Comparison of ENCODE assay signal across 1 cellular context in the genomic region with DNA sequence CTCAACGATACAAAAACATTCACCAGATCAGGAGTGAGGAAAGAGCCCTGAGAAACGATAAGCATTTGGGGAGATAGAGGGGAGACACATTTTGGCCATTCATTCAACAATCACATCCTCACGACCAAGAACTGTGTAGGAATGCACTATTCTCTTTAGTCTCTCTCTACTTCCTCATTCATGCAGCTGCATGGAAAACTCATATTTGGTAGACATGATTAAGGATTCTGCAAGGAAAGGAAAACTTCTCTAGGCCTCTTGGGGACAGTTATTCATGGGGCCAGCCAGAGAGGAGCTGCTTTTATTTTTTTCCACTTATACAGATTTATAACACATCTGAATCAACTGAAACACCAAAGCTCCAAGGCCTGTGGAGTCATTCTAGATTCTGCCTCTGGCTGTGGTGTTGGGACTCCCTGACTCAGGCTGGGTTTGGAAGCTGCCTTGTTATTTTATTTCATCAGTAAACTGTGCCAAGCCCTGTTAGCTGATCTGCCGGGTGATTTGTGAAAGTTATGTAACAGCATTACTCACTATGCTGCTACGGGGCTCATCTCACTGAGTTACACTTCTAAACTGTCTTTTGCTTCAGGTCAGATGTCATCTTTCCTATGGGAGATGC.
TF ChIP-seq lines count a peak whose summit lies in the region.

No MANE protein-coding gene starts in this region.

TF ChIP-seq in GM23338, 12 proteins besides CTCF, POLR2A, EP300 and RAD21 (continued from another document):
- TF ChIP-seq, protein P1, sequence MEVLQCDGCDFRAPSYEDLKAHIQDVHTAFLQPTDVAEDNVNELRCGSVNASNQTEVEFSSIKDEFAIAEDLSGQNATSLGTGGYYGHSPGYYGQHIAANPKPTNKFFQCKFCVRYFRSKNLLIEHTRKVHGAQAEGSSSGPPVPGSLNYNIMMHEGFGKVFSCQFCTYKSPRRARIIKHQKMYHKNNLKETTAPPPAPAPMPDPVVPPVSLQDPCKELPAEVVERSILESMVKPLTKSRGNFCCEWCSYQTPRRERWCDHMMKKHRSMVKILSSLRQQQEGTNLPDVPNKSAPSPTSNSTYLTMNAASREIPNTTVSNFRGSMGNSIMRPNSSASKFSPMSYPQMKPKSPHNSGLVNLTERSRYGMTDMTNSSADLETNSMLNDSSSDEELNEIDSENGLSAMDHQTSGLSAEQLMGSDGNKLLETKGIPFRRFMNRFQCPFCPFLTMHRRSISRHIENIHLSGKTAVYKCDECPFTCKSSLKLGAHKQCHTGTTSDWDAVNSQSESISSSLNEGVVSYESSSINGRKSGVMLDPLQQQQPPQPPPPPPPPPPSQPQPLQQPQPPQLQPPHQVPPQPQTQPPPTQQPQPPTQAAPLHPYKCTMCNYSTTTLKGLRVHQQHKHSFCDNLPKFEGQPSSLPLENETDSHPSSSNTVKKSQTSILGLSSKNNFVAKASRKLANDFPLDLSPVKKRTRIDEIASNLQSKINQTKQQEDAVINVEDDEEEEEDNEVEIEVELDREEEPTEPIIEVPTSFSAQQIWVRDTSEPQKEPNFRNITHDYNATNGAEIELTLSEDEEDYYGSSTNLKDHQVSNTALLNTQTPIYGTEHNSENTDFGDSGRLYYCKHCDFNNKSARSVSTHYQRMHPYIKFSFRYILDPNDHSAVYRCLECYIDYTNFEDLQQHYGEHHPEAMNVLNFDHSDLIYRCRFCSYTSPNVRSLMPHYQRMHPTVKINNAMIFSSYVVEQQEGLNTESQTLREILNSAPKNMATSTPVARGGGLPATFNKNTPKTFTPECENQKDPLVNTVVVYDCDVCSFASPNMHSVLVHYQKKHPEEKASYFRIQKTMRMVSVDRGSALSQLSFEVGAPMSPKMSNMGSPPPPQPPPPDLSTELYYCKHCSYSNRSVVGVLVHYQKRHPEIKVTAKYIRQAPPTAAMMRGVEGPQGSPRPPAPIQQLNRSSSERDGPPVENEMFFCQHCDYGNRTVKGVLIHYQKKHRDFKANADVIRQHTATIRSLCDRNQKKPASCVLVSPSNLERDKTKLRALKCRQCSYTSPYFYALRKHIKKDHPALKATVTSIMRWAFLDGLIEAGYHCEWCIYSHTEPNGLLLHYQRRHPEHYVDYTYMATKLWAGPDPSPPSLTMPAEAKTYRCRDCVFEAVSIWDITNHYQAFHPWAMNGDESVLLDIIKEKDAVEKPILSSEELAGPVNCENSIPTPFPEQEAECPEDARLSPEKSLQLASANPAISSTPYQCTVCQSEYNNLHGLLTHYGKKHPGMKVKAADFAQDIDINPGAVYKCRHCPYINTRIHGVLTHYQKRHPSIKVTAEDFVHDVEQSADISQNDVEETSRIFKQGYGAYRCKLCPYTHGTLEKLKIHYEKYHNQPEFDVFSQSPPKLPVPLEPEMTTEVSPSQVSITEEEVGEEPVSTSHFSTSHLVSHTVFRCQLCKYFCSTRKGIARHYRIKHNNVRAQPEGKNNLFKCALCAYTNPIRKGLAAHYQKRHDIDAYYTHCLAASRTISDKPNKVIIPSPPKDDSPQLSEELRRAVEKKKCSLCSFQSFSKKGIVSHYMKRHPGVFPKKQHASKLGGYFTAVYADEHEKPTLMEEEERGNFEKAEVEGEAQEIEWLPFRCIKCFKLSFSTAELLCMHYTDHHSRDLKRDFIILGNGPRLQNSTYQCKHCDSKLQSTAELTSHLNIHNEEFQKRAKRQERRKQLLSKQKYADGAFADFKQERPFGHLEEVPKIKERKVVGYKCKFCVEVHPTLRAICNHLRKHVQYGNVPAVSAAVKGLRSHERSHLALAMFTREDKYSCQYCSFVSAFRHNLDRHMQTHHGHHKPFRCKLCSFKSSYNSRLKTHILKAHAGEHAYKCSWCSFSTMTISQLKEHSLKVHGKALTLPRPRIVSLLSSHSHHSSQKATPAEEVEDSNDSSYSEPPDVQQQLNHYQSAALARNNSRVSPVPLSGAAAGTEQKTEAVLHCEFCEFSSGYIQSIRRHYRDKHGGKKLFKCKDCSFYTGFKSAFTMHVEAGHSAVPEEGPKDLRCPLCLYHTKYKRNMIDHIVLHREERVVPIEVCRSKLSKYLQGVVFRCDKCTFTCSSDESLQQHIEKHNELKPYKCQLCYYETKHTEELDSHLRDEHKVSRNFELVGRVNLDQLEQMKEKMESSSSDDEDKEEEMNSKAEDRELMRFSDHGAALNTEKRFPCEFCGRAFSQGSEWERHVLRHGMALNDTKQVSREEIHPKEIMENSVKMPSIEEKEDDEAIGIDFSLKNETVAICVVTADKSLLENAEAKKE (CRISPR knock-in tag; IDR thresholded peaks at IDR 0.05), result no peak
- no peak for TF ChIP-seq ZNF331 (CRISPR knock-in tag; IDR thresholded peaks at IDR 0.05; ENCODE audit: low read depth)
- TF ChIP-seq, protein P2, sequence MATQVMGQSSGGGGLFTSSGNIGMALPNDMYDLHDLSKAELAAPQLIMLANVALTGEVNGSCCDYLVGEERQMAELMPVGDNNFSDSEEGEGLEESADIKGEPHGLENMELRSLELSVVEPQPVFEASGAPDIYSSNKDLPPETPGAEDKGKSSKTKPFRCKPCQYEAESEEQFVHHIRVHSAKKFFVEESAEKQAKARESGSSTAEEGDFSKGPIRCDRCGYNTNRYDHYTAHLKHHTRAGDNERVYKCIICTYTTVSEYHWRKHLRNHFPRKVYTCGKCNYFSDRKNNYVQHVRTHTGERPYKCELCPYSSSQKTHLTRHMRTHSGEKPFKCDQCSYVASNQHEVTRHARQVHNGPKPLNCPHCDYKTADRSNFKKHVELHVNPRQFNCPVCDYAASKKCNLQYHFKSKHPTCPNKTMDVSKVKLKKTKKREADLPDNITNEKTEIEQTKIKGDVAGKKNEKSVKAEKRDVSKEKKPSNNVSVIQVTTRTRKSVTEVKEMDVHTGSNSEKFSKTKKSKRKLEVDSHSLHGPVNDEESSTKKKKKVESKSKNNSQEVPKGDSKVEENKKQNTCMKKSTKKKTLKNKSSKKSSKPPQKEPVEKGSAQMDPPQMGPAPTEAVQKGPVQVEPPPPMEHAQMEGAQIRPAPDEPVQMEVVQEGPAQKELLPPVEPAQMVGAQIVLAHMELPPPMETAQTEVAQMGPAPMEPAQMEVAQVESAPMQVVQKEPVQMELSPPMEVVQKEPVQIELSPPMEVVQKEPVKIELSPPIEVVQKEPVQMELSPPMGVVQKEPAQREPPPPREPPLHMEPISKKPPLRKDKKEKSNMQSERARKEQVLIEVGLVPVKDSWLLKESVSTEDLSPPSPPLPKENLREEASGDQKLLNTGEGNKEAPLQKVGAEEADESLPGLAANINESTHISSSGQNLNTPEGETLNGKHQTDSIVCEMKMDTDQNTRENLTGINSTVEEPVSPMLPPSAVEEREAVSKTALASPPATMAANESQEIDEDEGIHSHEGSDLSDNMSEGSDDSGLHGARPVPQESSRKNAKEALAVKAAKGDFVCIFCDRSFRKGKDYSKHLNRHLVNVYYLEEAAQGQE (IDR thresholded peaks at IDR 0.05; ENCODE audit: unreplicated experiment), result no peak
- no peak for TF ChIP-seq NANOG (IDR thresholded peaks at IDR 0.05; ENCODE audit: borderline replicate concordance)
- no peak for TF ChIP-seq CREB1 (CRISPR knock-in tag; IDR thresholded peaks at IDR 0.05; ENCODE audit: low read depth)
- TF ChIP-seq EZH2 (IDR thresholded peaks at IDR 0.05; ENCODE audit: low read depth, unreplicated experiment), result no peak
- no peak for TF ChIP-seq STAT1 (IDR thresholded peaks at IDR 0.05; ENCODE audit: unreplicated experiment)
- no peak for TF ChIP-seq ZNF114 (CRISPR knock-in tag; IDR thresholded peaks at IDR 0.05)
- TF ChIP-seq EZH2phosphoT487 (IDR thresholded peaks at IDR 0.05; ENCODE audit: unreplicated experiment), result no peak
- no peak for TF ChIP-seq POLR2AphosphoS5 (IDR thresholded peaks at IDR 0.05; ENCODE audit: low read depth)
- no peak for TF ChIP-seq JUNB (IDR thresholded peaks at IDR 0.05; ENCODE audit: unreplicated experiment)
TF ChIP-seq in GM23338: peak in this region for 0.
